ENCODE assay signal across 8 cellular contexts in genomic region chr4:52712172-52712990, GRCh38.
DNase-seq lines count a peak whose midpoint lies in the region; ATAC-seq lines count a peak whose summit lies in the region.

No MANE protein-coding gene starts in this region.

- peak overlapping the region; percentile 70 for H3K4me3 ChIP-seq in effector memory CD4-positive, alpha-beta T cell (ENCODE audit: insufficient read depth, low read depth, low read length, poor library complexity, severe bottlenecking)

- peaks cover 13% of the 10 kb centered on the region for H3K4me1 ChIP-seq in effector memory CD4-positive, alpha-beta T cell (ENCODE audit: control insufficient read depth, insufficient read depth, low read length, poor library complexity, severe bottlenecking)

- no peaks in the 10 kb centered on the region for H3K27me3 ChIP-seq in effector memory CD4-positive, alpha-beta T cell (replicated peaks; ENCODE audit: control insufficient read depth, insufficient read depth, low read length, poor library complexity, severe bottlenecking)

- ATAC-seq in GM19468 (IDR thresholded peaks at IDR 0.05; ENCODE audit: extremely low read depth, unreplicated experiment) (peak; percentile 94), memory B cell (ENCODE audit: low read depth) (peak; percentile 87)

- DNase-seq in CMK (ENCODE audit: low read depth) (peak; percentile 69), HS-27A (ENCODE audit: low read depth) (peak; percentile 77), memory B cell (ENCODE audit: low spot score in 2 of 2) (peak; percentile 86 to 97)
- peak; percentile 96 for DNase-seq in NK-92 treated with Interleukin-12 subunit alpha and Interleukin-12 subunit beta, amount 100 ng/mL, for 24 hours (lab: John Stamatoyannopoulos, UW)
- peak; percentile 91 to 96 (median 93) for DNase-seq in activated CD8-positive, alpha-beta memory T cell treated with anti-CD3 and anti-CD28 coated beads for 48 hours (ENCODE audit: low read depth in 2 of 3, low spot score in 2 of 3)
- DNase-seq in effector memory CD4-positive, alpha-beta T cell = peak; percentile 91 to 95 (median 95)
- DNase-seq in stimulated activated CD8-positive, alpha-beta memory T cell treated with anti-CD3 and anti-CD28 coated beads, Interleukin-12 subunit alpha, Interleukin-12 subunit beta, amount 100 ng/mL, for 1 hour (ENCODE audit: low read depth) = peak; percentile 88

- no peaks in the 10 kb centered on the region for H3K27me3 Mint-ChIP-seq in memory B cell

- H3K27ac Mint-ChIP-seq in memory B cell = peak overlapping the region; percentile 31

- peaks cover 4% of the 10 kb centered on the region for H3K9me3 Mint-ChIP-seq in memory B cell

- H3K4me1 Mint-ChIP-seq in memory B cell = peaks cover 39% of the 10 kb centered on the region

- H3K4me3 Mint-ChIP-seq in memory B cell = peak overlapping the region; percentile 90

- peak overlapping the region; percentile 89 for H3K27ac ChIP-seq in effector memory CD4-positive, alpha-beta T cell (ENCODE audit: insufficient read depth, low read length, poor library complexity, severe bottlenecking)

- H3K36me3 ChIP-seq in effector memory CD4-positive, alpha-beta T cell (ENCODE audit: control insufficient read depth, insufficient read depth, low read length) = peaks cover 17% of the 10 kb centered on the region

- H3K36me3 Mint-ChIP-seq in memory B cell = peaks cover 20% of the 10 kb centered on the region

- no peaks in the 10 kb centered on the region for H3K9me3 ChIP-seq in effector memory CD4-positive, alpha-beta T cell (ENCODE audit: control insufficient read depth, low read length)

Comparison
In these comparisons a context has a peak if more than half of its experiments do, and no peak if none do; other contexts are left out.
1. Peak in every context shown above with its lines: DNase-seq, ATAC-seq, H3K4me3 ChIP-seq and H3K27ac ChIP-seq.